In genomic region chr7:95059842-95060313, GRCh38 we compare ENCODE assay signal across 18 cellular contexts.
DNase-seq lines count a peak whose midpoint lies in the region; ATAC-seq and TF ChIP-seq lines count a peak whose summit lies in the region.
"Had no signal": no experiment of that assay in that cellular context is flagged by ENCODE, and none has a peak within 500 bp of the region (broad histone marks: within the 10 kb centered on the region; RNA-seq: fewer than 3 reads in every experiment).

No MANE protein-coding gene starts in this region.

- H3K4me3 ChIP-seq in lower lobe of right lung, result no peak overlapping the region
- H3K4me3 ChIP-seq: BLaER1 had no signal

- ATAC-seq in SK-N-SH treated with all-trans-retinoic acid at 6 μM for 48 hours (peak; percentile 66), lower lobe of right lung (peak; percentile 66 to 73), GM18511 (IDR thresholded peaks at IDR 0.05; ENCODE audit: unreplicated experiment) (no peak)

- H3K4me1 ChIP-seq in lower lobe of right lung, result no peaks in the 10 kb centered on the region
- H3K4me1 ChIP-seq: BLaER1 had no signal

- no peak overlapping the region for H3K27ac ChIP-seq in lower lobe of right lung
- H3K27ac ChIP-seq: BLaER1, epithelial cell of prostate had no signal

- H3K9me3 ChIP-seq in lower lobe of right lung, result no peaks in the 10 kb centered on the region
- H3K9me3 ChIP-seq: BLaER1 had no signal

- DNase-seq in ACHN, result peak; percentile 24
- DNase-seq in lower lobe of right lung, result no peak
- peak; percentile 50 for DNase-seq in renal cortical epithelial cell (ENCODE audit: low read depth)
- no peak for DNase-seq in NCI-H1417 (lab: John Stamatoyannopoulos, UW)
- DNase-seq in SIG-M5 (lab: John Stamatoyannopoulos, UW), result no peak
- no peak for DNase-seq in activated T-cell treated with anti-CD3 and anti-CD28 coated beads for 4 hours
- DNase-seq: activated CD4-positive, alpha-beta T cell treated with anti-CD3 and anti-CD28 coated beads, Interleukin-2, amount 10 ng/mL, durations not matched to agents 24 days and 14 days; activated naive CD4-positive, alpha-beta T cell treated with anti-CD3 and anti-CD28 coated beads, Interleukin-2, amount 10 ng/mL, durations not matched to agents 7 days and 5 days; foreskin fibroblast; mesenchymal stem cell; MM.1S; NCI-H69; stimulated activated CD4-positive, alpha-beta T cell treated with anti-CD3 and anti-CD28 coated beads, Interleukin-4, amount 100 ng/mL, for 1 hour; stimulated activated naive CD4-positive, alpha-beta T cell treated with Interleukin-2 at 50 U/mL for 16 hours had no signal

- no peaks in the 10 kb centered on the region for H3K36me3 ChIP-seq in lower lobe of right lung
- H3K36me3 ChIP-seq: BLaER1 had no signal

- intact Hi-C loops in lower lobe of right lung (cut with DNase I), result no loop called here

- in situ Hi-C loops in ACHN (cut with HindIII; ENCODE audit: low pct_ligation_motif_present, low pct_unique_long_range_greater_than_20kb, low sequenced_read_pairs), result no loop called here

- no peak for TF ChIP-seq CTCF in lower lobe of right lung (IDR thresholded peaks at IDR 0.05)

- no peaks in the 10 kb centered on the region for H3K27me3 ChIP-seq in lower lobe of right lung (ENCODE audit: low read depth)
- H3K27me3 ChIP-seq: BLaER1 had no signal

TF ChIP-seq in SK-N-SH treated with all-trans-retinoic acid at 6 μM for 48 hours, 23 proteins besides CTCF, POLR2A, EP300 and RAD21:
- TF ChIP-seq CSRNP3 (CRISPR knock-in tag; IDR thresholded peaks at IDR 0.05) (no peak), TCF4 (CRISPR knock-in tag; IDR thresholded peaks at IDR 0.05; ENCODE audit: borderline replicate concordance) (no peak), PATZ1 (CRISPR knock-in tag; IDR thresholded peaks at IDR 0.05; ENCODE audit: borderline replicate concordance) (no peak), ESRRG (CRISPR knock-in tag; IDR thresholded peaks at IDR 0.05) (no peak), GLIS3 (CRISPR knock-in tag; IDR thresholded peaks at IDR 0.05) (no peak), OSR1 (CRISPR knock-in tag; IDR thresholded peaks at IDR 0.05) (no peak), ARNTL (CRISPR knock-in tag; IDR thresholded peaks at IDR 0.05; ENCODE audit: borderline replicate concordance, low read depth) (no peak), TOX (CRISPR knock-in tag; IDR thresholded peaks at IDR 0.05; ENCODE audit: borderline replicate concordance) (no peak), ZFP3 (CRISPR knock-in tag; IDR thresholded peaks at IDR 0.05) (no peak), TSHZ2 (CRISPR knock-in tag; IDR thresholded peaks at IDR 0.05) (no peak), BACH2 (CRISPR knock-in tag; IDR thresholded peaks at IDR 0.05; ENCODE audit: borderline replicate concordance) (no peak)

Comparison
In these comparisons a context has a peak if more than half of its experiments do, and no peak if none do; other contexts are left out.
1. DNase-seq: peak in ACHN (single experiment) and renal cortical epithelial cell (single experiment); none in lower lobe of right lung (single experiment), NCI-H1417 (0 of 3), SIG-M5 (single experiment) and activated T-cell treated with anti-CD3 and anti-CD28 coated beads for 4 hours (single experiment).